ENCODE assay signal across 1 cellular context in the genomic region with DNA sequence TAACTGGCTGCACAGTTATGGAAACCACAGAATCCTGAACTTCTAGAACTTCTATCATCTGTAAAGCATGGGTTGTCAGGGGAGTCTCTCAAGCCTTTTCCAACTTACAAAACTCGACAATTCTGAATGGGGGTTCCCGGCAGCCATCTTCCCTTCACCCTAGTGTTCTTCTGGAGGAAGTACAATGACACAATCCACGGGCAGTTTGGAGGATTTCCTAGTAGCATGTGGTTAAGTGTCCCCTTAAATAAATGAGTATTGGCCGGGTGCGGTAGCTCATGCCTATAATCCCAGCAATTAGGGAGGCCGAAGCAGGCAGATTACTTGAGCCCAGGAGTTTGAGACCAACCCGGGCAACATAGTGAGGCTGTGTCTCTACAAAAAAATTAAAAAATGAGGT.
TF ChIP-seq lines count a peak whose summit lies in the region.

No MANE protein-coding gene starts in this region.

TF ChIP-seq in HCT116, 20 proteins besides CTCF, POLR2A, EP300 and RAD21:
- TF ChIP-seq SIN3A (IDR thresholded peaks at IDR 0.05; ENCODE audit: low read depth): no peak
- TF ChIP-seq CBX3 (IDR thresholded peaks at IDR 0.05; ENCODE audit: low read depth): no peak
- no peak for TF ChIP-seq REST (IDR thresholded peaks at IDR 0.05; ENCODE audit: low read depth)
- no peak for TF ChIP-seq ZFX (IDR thresholded peaks at IDR 0.05)
- TF ChIP-seq TCF7L2 (IDR thresholded peaks at IDR 0.05; ENCODE audit: borderline replicate concordance, extremely low read depth, insufficient read depth, insufficient read length): no peak
- no peak for TF ChIP-seq POLR2AphosphoS5 (IDR thresholded peaks at IDR 0.05; ENCODE audit: low read depth, low read length)
- TF ChIP-seq EZH2 (IDR thresholded peaks at IDR 0.05): no peak
- no peak for TF ChIP-seq FOSL1 (IDR thresholded peaks at IDR 0.05; ENCODE audit: low read depth)
- TF ChIP-seq EZH2phosphoT487 (IDR thresholded peaks at IDR 0.05; ENCODE audit: borderline replicate concordance): no peak
- no peak for TF ChIP-seq ATF3 (IDR thresholded peaks at IDR 0.05)
- no peak for TF ChIP-seq SRF (IDR thresholded peaks at IDR 0.05; ENCODE audit: low read depth)
- no peak for TF ChIP-seq CEBPB (IDR thresholded peaks at IDR 0.05; ENCODE audit: low read depth)
- TF ChIP-seq JUND (IDR thresholded peaks at IDR 0.05): no peak
